17 cellular contexts compared by ENCODE assay signal in genomic region chr4:137378393-137379290, GRCh38.
"Had no signal": no experiment of that assay in that cellular context is flagged by ENCODE, and none has a peak within 500 bp of the region (broad histone marks: within the 10 kb centered on the region; RNA-seq: fewer than 3 reads in every experiment).

No MANE protein-coding gene starts in this region.

- H3K9me3 ChIP-seq: ascending aorta, neutrophil, sigmoid colon, stomach had no signal

- H3K27me3 Mint-ChIP-seq: natural killer cell treated with Interleukin-12 subunit alpha and Interleukin-12 subunit beta and Interleukin-15 and Interleukin-18, amount 100 ng/mL, for 72 hours; type B pancreatic cell had no signal

- H3K4me3 ChIP-seq: ascending aorta, hepatocyte, sigmoid colon, stomach had no signal

- H3K9ac ChIP-seq: parathyroid adenoma had no signal

- H3K4me1 Mint-ChIP-seq: endodermal cell; stimulated activated effector memory CD8-positive, alpha-beta T cell treated with anti-CD3 and anti-CD28 coated beads, Interleukin-12 subunit alpha, Interleukin-12 subunit beta, amount 100 ng/mL, for 72 hours had no signal

- H3K4me1 ChIP-seq: parathyroid adenoma, stomach had no signal

- H3K4me2 ChIP-seq: hepatocyte had no signal

- H3K9me3 Mint-ChIP-seq: endodermal cell had no signal

- H3K27ac ChIP-seq: ascending aorta, hepatocyte, neutrophil, parathyroid adenoma, sigmoid colon, stomach had no signal

- H3K27me3 ChIP-seq: ascending aorta, hepatocyte, neutrophil, sigmoid colon, stomach had no signal

- H2AFZ ChIP-seq: hepatocyte, parathyroid adenoma had no signal

- H3K79me2 ChIP-seq: hepatocyte, parathyroid adenoma had no signal

- H3K27ac Mint-ChIP-seq: activated T-cell treated with anti-CD3 and anti-CD28 coated beads, Interleukin-2, amount 50 U/mL, for 72 hours; endodermal cell; natural killer cell treated with Interleukin-12 subunit alpha and Interleukin-12 subunit beta and Interleukin-15 and Interleukin-18, amount 100 ng/mL, for 72 hours; stimulated activated effector memory CD8-positive, alpha-beta T cell treated with anti-CD3 and anti-CD28 coated beads, Interleukin-12 subunit alpha, Interleukin-12 subunit beta, amount 100 ng/mL, for 72 hours; type B pancreatic cell had no signal

- ATAC-seq: activated T-cell treated with anti-CD3 and anti-CD28 coated beads, Interleukin-2, amount 50 U/mL, for 72 hours; left cardiac atrium; natural killer cell treated with Interleukin-12 subunit alpha and Interleukin-12 subunit beta and Interleukin-15 and Interleukin-18, amount 100 ng/mL, for 72 hours; stimulated activated effector memory CD8-positive, alpha-beta T cell treated with anti-CD3 and anti-CD28 coated beads, Interleukin-12 subunit alpha, Interleukin-12 subunit beta, amount 100 ng/mL, for 72 hours had no signal

- H3K36me3 Mint-ChIP-seq: stimulated activated effector memory CD8-positive, alpha-beta T cell treated with anti-CD3 and anti-CD28 coated beads, Interleukin-12 subunit alpha, Interleukin-12 subunit beta, amount 100 ng/mL, for 72 hours had no signal

- H3K4me3 Mint-ChIP-seq: activated T-cell treated with anti-CD3 and anti-CD28 coated beads, Interleukin-2, amount 50 U/mL, for 72 hours; endodermal cell; natural killer cell treated with Interleukin-12 subunit alpha and Interleukin-12 subunit beta and Interleukin-15 and Interleukin-18, amount 100 ng/mL, for 72 hours; stimulated activated effector memory CD8-positive, alpha-beta T cell treated with anti-CD3 and anti-CD28 coated beads, Interleukin-12 subunit alpha, Interleukin-12 subunit beta, amount 100 ng/mL, for 72 hours; type B pancreatic cell had no signal

- H3K36me3 ChIP-seq: ascending aorta, neutrophil, sigmoid colon, stomach had no signal

- DNase-seq: activated CD4-positive, alpha-beta T cell treated with anti-CD3 and anti-CD28 coated beads, Interleukin-2, amount 50 U/mL, for 4 hours; activated effector memory CD4-positive, alpha-beta T cell treated with anti-CD3 and anti-CD28 coated beads, Interleukin-2, amount 50 U/mL, for 16 hours; activated naive CD4-positive, alpha-beta T cell treated with anti-CD3 and anti-CD28 coated beads, Interleukin-2, amount 50 U/mL, for 16 hours; activated T-cell treated with anti-CD3 and anti-CD28 coated beads, Interleukin-2, amount 50 U/mL, for 72 hours; endodermal cell; left cardiac atrium; sigmoid colon; stimulated activated CD4-positive, alpha-beta T cell treated with anti-CD3 and anti-CD28 coated beads, Interleukin-4, amount 100 ng/mL, for 24 hours; stomach; T-helper 2 cell had no signal
